2 cellular contexts compared by ENCODE assay signal in the genomic region with DNA sequence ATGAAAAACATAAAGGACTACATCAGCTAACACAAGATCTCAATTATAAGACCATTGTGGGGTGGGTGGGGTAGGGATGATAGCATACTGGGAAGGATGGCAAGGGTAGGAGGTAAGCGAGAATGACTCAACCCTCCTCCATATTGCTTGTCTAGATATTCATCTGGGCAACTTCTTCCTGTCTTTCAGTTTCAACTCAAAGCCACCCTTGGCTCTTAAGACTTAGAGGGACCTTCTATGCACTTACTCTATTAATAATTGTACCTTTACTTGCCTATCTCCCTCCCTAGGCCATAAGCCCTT.
A peak's percentile ranks its signal among the peaks of the same experiment; 100 is the strongest.
TF ChIP-seq lines count a peak whose summit lies in the region.

No MANE protein-coding gene starts in this region.

TF ChIP-seq in IMR-90, 13 proteins besides CTCF, POLR2A, EP300 and RAD21 (continued from another document):
- TF ChIP-seq MAZ (IDR thresholded peaks at IDR 0.05; ENCODE audit: borderline replicate concordance, low read depth, low read length): no peak
- no peak for TF ChIP-seq FOS (IDR thresholded peaks at IDR 0.05; ENCODE audit: low read depth, low read length)
- no peak for TF ChIP-seq BHLHE40 (IDR thresholded peaks at IDR 0.05; ENCODE audit: low read depth, low read length)
- TF ChIP-seq, protein P1, sequence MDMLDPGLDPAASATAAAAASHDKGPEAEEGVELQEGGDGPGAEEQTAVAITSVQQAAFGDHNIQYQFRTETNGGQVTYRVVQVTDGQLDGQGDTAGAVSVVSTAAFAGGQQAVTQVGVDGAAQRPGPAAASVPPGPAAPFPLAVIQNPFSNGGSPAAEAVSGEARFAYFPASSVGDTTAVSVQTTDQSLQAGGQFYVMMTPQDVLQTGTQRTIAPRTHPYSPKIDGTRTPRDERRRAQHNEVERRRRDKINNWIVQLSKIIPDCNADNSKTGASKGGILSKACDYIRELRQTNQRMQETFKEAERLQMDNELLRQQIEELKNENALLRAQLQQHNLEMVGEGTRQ (IDR thresholded peaks at IDR 0.05; ENCODE audit: low read depth, low read length): no peak
- TF ChIP-seq SMC3 (IDR thresholded peaks at IDR 0.05; ENCODE audit: low read depth, low read length): no peak
- TF ChIP-seq, protein P2, sequence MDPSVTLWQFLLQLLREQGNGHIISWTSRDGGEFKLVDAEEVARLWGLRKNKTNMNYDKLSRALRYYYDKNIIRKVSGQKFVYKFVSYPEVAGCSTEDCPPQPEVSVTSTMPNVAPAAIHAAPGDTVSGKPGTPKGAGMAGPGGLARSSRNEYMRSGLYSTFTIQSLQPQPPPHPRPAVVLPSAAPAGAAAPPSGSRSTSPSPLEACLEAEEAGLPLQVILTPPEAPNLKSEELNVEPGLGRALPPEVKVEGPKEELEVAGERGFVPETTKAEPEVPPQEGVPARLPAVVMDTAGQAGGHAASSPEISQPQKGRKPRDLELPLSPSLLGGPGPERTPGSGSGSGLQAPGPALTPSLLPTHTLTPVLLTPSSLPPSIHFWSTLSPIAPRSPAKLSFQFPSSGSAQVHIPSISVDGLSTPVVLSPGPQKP (IDR thresholded peaks at IDR 0.05; ENCODE audit: borderline replicate concordance, low read depth, low read length): no peak
- TF ChIP-seq CHD1 (IDR thresholded peaks at IDR 0.05; ENCODE audit: low read depth, low read length): no peak
- TF ChIP-seq MAFK (IDR thresholded peaks at IDR 0.05; ENCODE audit: low read depth, low read length): no peak
- no peak for TF ChIP-seq CEBPB (IDR thresholded peaks at IDR 0.05; ENCODE audit: low read depth, low read length)
- TF ChIP-seq RCOR1 (IDR thresholded peaks at IDR 0.05; ENCODE audit: insufficient replicate concordance, low read length): no peak
- TF ChIP-seq NFE2L2 (IDR thresholded peaks at IDR 0.05; ENCODE audit: low read depth, low read length): no peak
TF ChIP-seq in IMR-90: peak in this region for 0.

TF ChIP-seq in K562, 482 proteins besides CTCF, POLR2A, EP300 and RAD21 (continued from another document):
- TF ChIP-seq JUND (IDR thresholded peaks at IDR 0.05; ENCODE audit: borderline replicate concordance, low read depth, low read length) (0 out of 2 replicates have a peak, but pooled peaks have one; percentile 24), JUND (tag; IDR thresholded peaks at IDR 0.05; ENCODE audit: borderline replicate concordance, low read depth, low read length) (no peak)
